ENCODE assay signal across 11 cellular contexts in the genomic region with DNA sequence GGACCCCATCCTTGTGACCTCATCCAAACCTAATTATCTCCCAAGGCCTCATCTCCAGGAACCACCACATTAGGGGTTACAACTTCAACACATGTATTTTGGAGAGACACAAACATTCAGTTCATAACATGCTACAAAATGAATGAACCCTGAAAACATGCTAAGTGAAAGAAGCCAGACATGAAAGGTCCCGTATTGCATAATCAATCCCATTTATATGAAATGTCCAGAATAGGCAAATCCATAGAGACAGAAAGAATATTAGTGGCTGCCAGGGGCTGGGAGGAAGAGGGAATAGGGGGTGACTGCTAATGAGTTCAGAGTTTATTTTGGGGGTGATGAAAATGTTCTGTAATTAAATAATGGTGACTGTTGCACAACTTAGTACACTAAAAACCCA. TPM values are rescaled to one million over a fixed set of nuclear protein-coding genes. Genes with fewer than 3 reads are reported as not detected.
"Had no signal": no experiment of that assay in that cellular context is flagged by ENCODE, and none has a peak within 500 bp of the region (broad histone marks: within the 10 kb centered on the region; RNA-seq: fewer than 3 reads in every experiment).

No MANE protein-coding gene starts in this region.

- ATAC-seq: GM23338, HCT116 had no signal

- FAIRE-seq: H1, H54 had no signal

- H3K27ac Mint-ChIP-seq: GM23338, HFFc6, IgD-negative memory B cell had no signal

- H3K36me3 ChIP-seq: HAP-1 had no signal

- H3K27ac ChIP-seq: HL-60, KMS-11 had no signal

- H2AFZ ChIP-seq: GM23338 had no signal

- H3K4me1 Mint-ChIP-seq: IgD-negative memory B cell had no signal

- H3K9me3 ChIP-seq: HAP-1 had no signal

- DNase-seq: HFFc6, KBM-7 had no signal

- H3K4me2 ChIP-seq: GM23338, KMS-11 had no signal

- H3K4me1 ChIP-seq: HAP-1 had no signal

- H3K9me3 Mint-ChIP-seq: GM23338, HFFc6, IgD-negative memory B cell had no signal

- H3K4me3 Mint-ChIP-seq: GM23338, HFFc6, IgD-negative memory B cell had no signal

- H3K4me3 ChIP-seq: GM23338, HAP-1 had no signal

- H3K9ac ChIP-seq: KMS-11 had no signal

RNA-seq across cellular contexts. Expression of a gene that starts 3.7 kb away (rescaled TPM):
- total RNA-seq: HT1080 had no signal
- polyA plus RNA-seq: IgD-negative memory B cell had no signal
